9 cellular contexts compared by ENCODE assay signal in the genomic region with DNA sequence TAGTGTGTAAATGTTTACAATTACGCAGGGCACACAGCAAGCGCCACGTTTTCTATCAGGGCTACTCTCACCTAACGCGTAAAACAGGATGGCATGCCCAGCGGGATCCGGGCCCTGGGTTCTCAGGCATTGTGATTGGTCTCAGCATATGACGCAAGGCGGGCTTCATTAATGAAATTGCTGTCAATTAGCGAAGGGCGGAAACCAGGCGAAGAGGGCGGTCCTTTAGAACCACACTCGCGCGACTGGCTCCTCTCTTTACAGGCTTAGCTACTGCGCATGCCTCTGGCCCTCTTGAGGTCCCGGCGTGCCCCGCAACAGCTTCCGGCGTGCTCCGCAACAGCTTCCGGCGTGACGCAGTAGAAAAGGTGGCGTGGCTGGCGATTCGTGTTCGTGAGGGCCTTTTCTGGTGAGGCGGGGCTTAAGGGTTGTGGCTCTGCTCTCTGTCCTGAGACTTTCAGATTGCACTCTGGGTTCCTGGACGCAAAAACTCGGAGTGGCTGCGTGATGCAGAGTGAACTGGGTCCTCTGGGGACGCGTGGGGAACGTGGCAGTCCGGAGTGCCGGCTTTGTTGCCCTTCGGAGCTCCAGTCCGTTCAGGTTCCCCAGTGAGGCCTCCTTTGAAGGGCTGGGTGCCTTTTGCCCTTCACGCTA. TPM values are rescaled to one million over a fixed set of nuclear protein-coding genes. Genes with fewer than 3 reads are reported as not detected.
A peak's percentile ranks its signal among the peaks of the same experiment; 100 is the strongest.
DNase-seq lines count a peak whose midpoint lies in the region; ATAC-seq and TF ChIP-seq lines count a peak whose summit lies in the region.
"Had no signal": no experiment of that assay in that cellular context is flagged by ENCODE, and none has a peak within 500 bp of the region (broad histone marks: within the 10 kb centered on the region; RNA-seq: fewer than 3 reads in every experiment).

No MANE protein-coding gene starts in this region.

- 8% methylated on average over 30 of the region's 42 CpGs for WGBS in esophagus muscularis mucosa

- peak overlapping the region; percentile 85 for H3K4me3 Mint-ChIP-seq in activated T-cell treated with anti-CD3 and anti-CD28 coated beads, Interleukin-2, amount 50 U/mL, for 24 hours
- H3K4me3 Mint-ChIP-seq in natural killer cell treated with Interleukin-12 subunit alpha and Interleukin-12 subunit beta and Interleukin-15 and Interleukin-18, amount 100 ng/mL, for 72 hours = peak overlapping the region; percentile 65
- peak overlapping the region; percentile 83 to 84 for H3K4me3 Mint-ChIP-seq in stimulated activated naive CD8-positive, alpha-beta T cell treated with anti-CD3 and anti-CD28 coated beads, Interleukin-15, amount 100 ng/mL, for 72 hours

- DNase-seq in COR-L47 (lab: John Stamatoyannopoulos, UW) = peak; percentile 96
- peak; percentile 94 for DNase-seq in HCEC 1CT
- peak; percentile 98 for DNase-seq in NT2/D1 (ENCODE audit: low read depth, low spot score)
- DNase-seq in activated T-cell treated with anti-CD3 and anti-CD28 coated beads, Interleukin-2, amount 50 U/mL, for 24 hours = peak; percentile 88
- DNase-seq in esophagus muscularis mucosa (ENCODE audit: extremely low spot score) = peak; percentile 92
- peak; percentile 92 for DNase-seq in natural killer cell treated with Interleukin-12 subunit alpha and Interleukin-12 subunit beta and Interleukin-15 and Interleukin-18, amount 100 ng/mL, for 72 hours (ENCODE audit: low spot score)
- DNase-seq in stimulated activated naive CD8-positive, alpha-beta T cell treated with anti-CD3 and anti-CD28 coated beads, Interleukin-15, amount 100 ng/mL, for 72 hours = peak; percentile 84 to 94
- no peak for DNase-seq in LoVo (ENCODE audit: low spot score)

- peak overlapping the region; percentile 74 to 88 (median 78) for H3K27ac ChIP-seq in esophagus muscularis mucosa (replicated peaks in 1 of 4)
- H3K27ac ChIP-seq: PC-9 had no signal

- H3K27me3 ChIP-seq in NT2/D1 (ENCODE audit: insufficient read depth, insufficient read length) = peaks cover 4% of the 10 kb centered on the region
- peaks cover 0 to 17% (median 0%) of the 10 kb centered on the region in 4 donors for H3K27me3 ChIP-seq in esophagus muscularis mucosa

- H3K36me3 Mint-ChIP-seq in activated T-cell treated with anti-CD3 and anti-CD28 coated beads, Interleukin-2, amount 50 U/mL, for 24 hours (ENCODE audit: low read depth) = peaks cover 22% of the 10 kb centered on the region
- peaks cover 8% of the 10 kb centered on the region for H3K36me3 Mint-ChIP-seq in natural killer cell treated with Interleukin-12 subunit alpha and Interleukin-12 subunit beta and Interleukin-15 and Interleukin-18, amount 100 ng/mL, for 72 hours

- intact Hi-C loops in esophagus muscularis mucosa (cut with DNase I) = no loop called here

- TF ChIP-seq POLR2A in esophagus muscularis mucosa (IDR thresholded peaks at IDR 0.05; ENCODE audit: low read depth) = no peak

- no peaks in the 10 kb centered on the region; the same call in 1 of the 2 replicates for H3K9me3 ChIP-seq in NT2/D1 (ENCODE audit: insufficient read depth, low read length)
- peaks cover 0 to 23% (median 17%) of the 10 kb centered on the region in 4 donors for H3K9me3 ChIP-seq in esophagus muscularis mucosa

- TF ChIP-seq EP300 in esophagus muscularis mucosa (IDR thresholded peaks at IDR 0.05) = no peak

- peaks cover 19% of the 10 kb centered on the region for H3K4me1 Mint-ChIP-seq in activated T-cell treated with anti-CD3 and anti-CD28 coated beads, Interleukin-2, amount 50 U/mL, for 24 hours (ENCODE audit: low read depth)
- H3K4me1 Mint-ChIP-seq in natural killer cell treated with Interleukin-12 subunit alpha and Interleukin-12 subunit beta and Interleukin-15 and Interleukin-18, amount 100 ng/mL, for 72 hours (ENCODE audit: low read depth in 2 of 2) = no peaks in the 10 kb centered on the region
- peaks cover 18% of the 10 kb centered on the region for H3K4me1 Mint-ChIP-seq in stimulated activated naive CD8-positive, alpha-beta T cell treated with anti-CD3 and anti-CD28 coated beads, Interleukin-15, amount 100 ng/mL, for 72 hours

- peaks cover 32% of the 10 kb centered on the region for H3K9me3 Mint-ChIP-seq in activated T-cell treated with anti-CD3 and anti-CD28 coated beads, Interleukin-2, amount 50 U/mL, for 24 hours
- H3K9me3 Mint-ChIP-seq in natural killer cell treated with Interleukin-12 subunit alpha and Interleukin-12 subunit beta and Interleukin-15 and Interleukin-18, amount 100 ng/mL, for 72 hours = no peaks in the 10 kb centered on the region
- H3K9me3 Mint-ChIP-seq in stimulated activated naive CD8-positive, alpha-beta T cell treated with anti-CD3 and anti-CD28 coated beads, Interleukin-15, amount 100 ng/mL, for 72 hours = peaks cover 14 to 25% of the 10 kb centered on the region in 2 donors

- peak overlapping the region; percentile 94 for H3K27ac Mint-ChIP-seq in activated T-cell treated with anti-CD3 and anti-CD28 coated beads, Interleukin-2, amount 50 U/mL, for 24 hours
- H3K27ac Mint-ChIP-seq in natural killer cell treated with Interleukin-12 subunit alpha and Interleukin-12 subunit beta and Interleukin-15 and Interleukin-18, amount 100 ng/mL, for 72 hours = peak overlapping the region; percentile 71 to 73
- H3K27ac Mint-ChIP-seq in stimulated activated naive CD8-positive, alpha-beta T cell treated with anti-CD3 and anti-CD28 coated beads, Interleukin-15, amount 100 ng/mL, for 72 hours = peak overlapping the region; percentile 87 to 96

- H3K9ac ChIP-seq in NT2/D1 (ENCODE audit: insufficient read length, low read depth) = peak overlapping the region; percentile 89

- peak; percentile 96 to 98 for ATAC-seq in natural killer cell treated with Interleukin-12 subunit alpha and Interleukin-12 subunit beta and Interleukin-15 and Interleukin-18, amount 100 ng/mL, for 72 hours
- peak; percentile 99 for ATAC-seq in stimulated activated naive CD8-positive, alpha-beta T cell treated with anti-CD3 and anti-CD28 coated beads, Interleukin-15, amount 100 ng/mL, for 72 hours

- no peaks in the 10 kb centered on the region for H3K4me1 ChIP-seq in NT2/D1 (ENCODE audit: insufficient read depth, insufficient read length)
- peaks cover 0 to 9% (median 2%) of the 10 kb centered on the region in 4 donors for H3K4me1 ChIP-seq in esophagus muscularis mucosa

- H3K4me3 ChIP-seq in NT2/D1 (ENCODE audit: insufficient read length, low read depth) (peak overlapping the region; percentile 89), esophagus muscularis mucosa (peak overlapping the region; percentile 50 to 62 (median 56))
- H3K4me3 ChIP-seq: PC-9 had no signal

- no peaks in the 10 kb centered on the region for H3K36me3 ChIP-seq in NT2/D1 (ENCODE audit: insufficient read depth, insufficient read length, low read length)
- H3K36me3 ChIP-seq in esophagus muscularis mucosa = no peaks in the 10 kb centered on the region

- TF ChIP-seq CTCF in esophagus muscularis mucosa (IDR thresholded peaks at IDR 0.05) = no peak

- H3K27me3 Mint-ChIP-seq in activated T-cell treated with anti-CD3 and anti-CD28 coated beads, Interleukin-2, amount 50 U/mL, for 24 hours = peaks cover 20% of the 10 kb centered on the region
- peaks cover 13 to 21% of the 10 kb centered on the region in 2 donors for H3K27me3 Mint-ChIP-seq in natural killer cell treated with Interleukin-12 subunit alpha and Interleukin-12 subunit beta and Interleukin-15 and Interleukin-18, amount 100 ng/mL, for 72 hours
- peaks cover 21% of the 10 kb centered on the region for H3K27me3 Mint-ChIP-seq in stimulated activated naive CD8-positive, alpha-beta T cell treated with anti-CD3 and anti-CD28 coated beads, Interleukin-15, amount 100 ng/mL, for 72 hours

RNA-seq across cellular contexts. Expression of a gene that starts 9.2 kb away (rescaled TPM):
- not detected for total RNA-seq in esophagus muscularis mucosa
- not detected for total RNA-seq in natural killer cell treated with Interleukin-12 subunit alpha and Interleukin-12 subunit beta and Interleukin-15 and Interleukin-18, amount 100 ng/mL, for 72 hours
- total RNA-seq: PC-9 had no signal

RNA-seq across cellular contexts. Expression of a gene that starts 35.9 kb away (rescaled TPM):
- total RNA-seq in esophagus muscularis mucosa = 10 to 100 TPM; 12.9 to 16.1 (median 15.2) TPM
- total RNA-seq in natural killer cell treated with Interleukin-12 subunit alpha and Interleukin-12 subunit beta and Interleukin-15 and Interleukin-18, amount 100 ng/mL, for 72 hours = 10 to 100 TPM; 12.6 to 16.9 TPM

RNA-seq across cellular contexts. Expression of a gene that starts 36.1 kb away (rescaled TPM):
- 10 to 100 TPM in 3 of 4 donors, 1 to 10 TPM in 1; 8.9 to 23.2 (median 16.4) TPM for total RNA-seq in esophagus muscularis mucosa
- 10 to 100 TPM in 1 of 2 donors, 1 to 10 TPM in 1; 9.2 to 10.2 TPM for total RNA-seq in natural killer cell treated with Interleukin-12 subunit alpha and Interleukin-12 subunit beta and Interleukin-15 and Interleukin-18, amount 100 ng/mL, for 72 hours

RNA-seq across cellular contexts. Expression of a gene that starts 59.6 kb away (rescaled TPM):
- 10 to 100 TPM; 15.4 to 18.9 (median 16.9) TPM for total RNA-seq in esophagus muscularis mucosa
- total RNA-seq in natural killer cell treated with Interleukin-12 subunit alpha and Interleukin-12 subunit beta and Interleukin-15 and Interleukin-18, amount 100 ng/mL, for 72 hours = 10 to 100 TPM; 43.0 to 43.8 TPM

RNA-seq across cellular contexts. Expression of a gene that starts 59.7 kb away (rescaled TPM):
- 1 to 10 TPM; 4.6 to 8.3 (median 7.6) TPM for total RNA-seq in esophagus muscularis mucosa
- 1 to 10 TPM; 5.0 to 6.7 TPM for total RNA-seq in natural killer cell treated with Interleukin-12 subunit alpha and Interleukin-12 subunit beta and Interleukin-15 and Interleukin-18, amount 100 ng/mL, for 72 hours
